8 cellular contexts compared by ENCODE assay signal in genomic region chr11:64185323-64186204, GRCh38.
DNase-seq lines count a peak whose midpoint lies in the region; ATAC-seq, FAIRE-seq and TF ChIP-seq lines count a peak whose summit lies in the region.

Gene STIP1 (plus strand): TSS chr11:64186171. CDS start chr11:64186262, 91 bp downstream.

- DNase-seq in AG10803 (ENCODE audit: low read depth) (peak; percentile 100), NCI-H446 (lab: John Stamatoyannopoulos, UW) (peak; percentile 99 to 100), cerebellar cortex (ENCODE audit: low spot score) (peak; percentile 100)
- DNase-seq in activated CD4-positive, CD25-positive, alpha-beta regulatory T cell treated with anti-CD3 and anti-CD28 coated beads, Interleukin-2, amount 50 U/mL, for 16 hours (ENCODE audit: low read depth, low spot score): peak; percentile 98
- peak; percentile 98 to 99 (median 99) for DNase-seq in stimulated activated CD4-positive, alpha-beta T cell treated with anti-CD3 and anti-CD28 coated beads, Interleukin-12 subunit alpha, Interleukin-12 subunit beta, amount 100 ng/mL, for 48 hours (ENCODE audit: low read depth in 2 of 3, low spot score in 1 of 3)

- TF ChIP-seq CTCF in AG10803 (conservative IDR thresholded peaks at IDR 0.05; ENCODE audit: low read length): peak; percentile 55

- ATAC-seq in GM19025 (IDR thresholded peaks at IDR 0.05; ENCODE audit: low read depth, unreplicated experiment): peak; percentile 83
- ATAC-seq in HG03342 (IDR thresholded peaks at IDR 0.05; ENCODE audit: unreplicated experiment): peak; percentile 85

- H3K4me3 ChIP-seq in AG10803 (ENCODE audit: low read length): peak within 1 kb of the TSS; percentile 80

- FAIRE-seq in islet of Langerhans (lab: Jason Lieb, UNC): peak; percentile 93

Comparison
In these comparisons a context has a peak if more than half of its experiments do, and no peak if none do; other contexts are left out.
1. Peak in every context shown above with its lines: DNase-seq, ATAC-seq and H3K4me3 ChIP-seq.